8 cellular contexts compared by ENCODE assay signal in the genomic region with DNA sequence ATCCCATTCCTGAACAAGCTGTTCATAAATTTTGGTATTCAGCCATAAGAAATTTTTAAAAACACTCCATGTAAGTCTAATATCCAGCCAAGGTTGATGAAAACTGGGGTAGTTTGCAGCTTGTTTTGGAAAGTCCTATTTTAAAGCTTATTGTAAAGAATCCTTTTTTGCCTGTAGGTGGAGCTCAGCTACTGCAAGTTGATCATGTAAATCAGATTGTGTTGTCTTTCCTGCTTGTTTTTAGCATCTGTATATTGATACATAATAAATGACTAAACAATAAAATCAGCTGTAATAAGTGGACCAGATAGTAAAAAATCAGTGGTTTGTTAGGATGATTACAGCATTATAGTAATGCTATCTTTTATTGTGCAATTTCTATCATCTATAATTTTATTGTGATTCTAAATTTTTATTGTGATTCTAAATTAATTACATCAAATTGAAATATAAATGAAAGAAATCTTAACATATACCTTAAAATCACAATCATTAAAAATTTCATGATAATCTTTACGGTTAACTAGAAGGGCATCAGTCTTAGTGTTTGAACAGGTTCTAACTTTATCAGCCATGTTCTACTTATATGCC. TPM values are rescaled to one million over a fixed set of nuclear protein-coding genes. Genes with fewer than 3 reads are reported as not detected.
DNase-seq lines count a peak whose midpoint lies in the region; ATAC-seq, FAIRE-seq and TF ChIP-seq lines count a peak whose summit lies in the region.

No MANE protein-coding gene starts in this region.

- peak; percentile 67 for TF ChIP-seq CTCF in BJ (IDR thresholded peaks at IDR 0.05; ENCODE audit: insufficient read depth, low read depth, low read length)

- H2BK15ac ChIP-seq in neuronal stem cell (ENCODE audit: low read length) = no peak overlapping the region

- H3K79me1 ChIP-seq in neuronal stem cell (ENCODE audit: low read depth, low read length) = no peaks in the 10 kb centered on the region

- H4K91ac ChIP-seq in neuronal stem cell (ENCODE audit: low read depth, low read length, poor library complexity) = no peak overlapping the region

- CTCF ChIA-PET in BJ (lab: Yijun Ruan, JAX) = interaction anchor here (0.7 to 2.1 kb wide), 7 partner anchors 8 to 773 kb away, joined by 3 to 26 read pairs (median 4); a partner anchor contains a TSS

- H3K27me3 ChIP-seq in BJ (ENCODE audit: control insufficient read depth, insufficient read depth, low read length) (no peaks in the 10 kb centered on the region), neuronal stem cell (ENCODE audit: control insufficient read depth in 3 of 3, insufficient read depth in 3 of 3, low read depth in 1 of 3, low read length in 3 of 3) (no peaks in the 10 kb centered on the region)
- H3K27me3 ChIP-seq in effector memory CD4-positive, alpha-beta T cell (replicated peaks; ENCODE audit: control insufficient read depth, insufficient read depth, low read length, poor library complexity, severe bottlenecking) = no peaks in the 10 kb centered on the region

- H3K4me2 ChIP-seq in neuronal stem cell (ENCODE audit: insufficient read depth, low read length, poor library complexity, severe bottlenecking) = no peak overlapping the region

- no peak overlapping the region for H2BK5ac ChIP-seq in neuronal stem cell (ENCODE audit: low read length)

- FAIRE-seq in GM18507 (lab: Jason Lieb, UNC) = peak; percentile 74

- no peak overlapping the region for H3K9ac ChIP-seq in neuronal stem cell (ENCODE audit: low read depth, low read length, poor library complexity)

- no peak overlapping the region for H3K27ac ChIP-seq in neuronal stem cell (replicated peaks; ENCODE audit: low read length)
- H3K27ac ChIP-seq in effector memory CD4-positive, alpha-beta T cell (ENCODE audit: insufficient read depth, low read length, poor library complexity, severe bottlenecking) = no peak overlapping the region

- no peaks in the 10 kb centered on the region for H3K4me1 ChIP-seq in neuronal stem cell (ENCODE audit: control insufficient read depth in 2 of 2, insufficient read depth in 1 of 2, low read depth in 1 of 2, low read length in 2 of 2)
- H3K4me1 ChIP-seq in effector memory CD4-positive, alpha-beta T cell (ENCODE audit: control insufficient read depth, insufficient read depth, low read length, poor library complexity, severe bottlenecking) = no peaks in the 10 kb centered on the region

- no peak overlapping the region for H2BK12ac ChIP-seq in neuronal stem cell (ENCODE audit: low read length)

- no peak overlapping the region for H4K8ac ChIP-seq in neuronal stem cell (ENCODE audit: low read depth, low read length)

- no peak overlapping the region for H3K14ac ChIP-seq in neuronal stem cell (ENCODE audit: low read length)

- no peaks in the 10 kb centered on the region for H3K9me3 ChIP-seq in neuronal stem cell (replicated peaks in 1 of 2; ENCODE audit: control insufficient read depth in 2 of 2, insufficient read depth in 1 of 2, low read depth in 1 of 2, low read length in 2 of 2)
- H3K9me3 ChIP-seq in effector memory CD4-positive, alpha-beta T cell (ENCODE audit: control insufficient read depth, low read length) = no peaks in the 10 kb centered on the region

- H2AFZ ChIP-seq in neuronal stem cell (ENCODE audit: low read length) = no peak overlapping the region

- no peak overlapping the region for H3K23ac ChIP-seq in neuronal stem cell (ENCODE audit: low read depth, low read length, poor library complexity)

- POLR2A ChIA-PET in BJ (lab: Charles Lee) = interaction anchor here (0.6 kb wide), 2 partner anchors 401 to 522 kb away, joined by 3 to 4 read pairs; no protein-coding TSS in a partner anchor

- H3K9me3 Mint-ChIP-seq in activated naive CD4-positive, alpha-beta T cell treated with anti-CD3 and anti-CD28 coated beads, Interleukin-2, amount 50 U/mL, for 72 hours = no peaks in the 10 kb centered on the region

- no peak for ATAC-seq in activated naive CD4-positive, alpha-beta T cell treated with anti-CD3 and anti-CD28 coated beads, Interleukin-2, amount 50 U/mL, for 72 hours

- H3K4me3 ChIP-seq in BJ (ENCODE audit: low read depth, low read length) (no peak overlapping the region), neuronal stem cell (ENCODE audit: low read length in 2 of 2) (no peak overlapping the region)
- no peak overlapping the region for H3K4me3 ChIP-seq in effector memory CD4-positive, alpha-beta T cell (ENCODE audit: insufficient read depth, low read depth, low read length, poor library complexity, severe bottlenecking)

- no peak overlapping the region for H3K4ac ChIP-seq in neuronal stem cell (ENCODE audit: low read length)

- DNase-seq in BJ (ENCODE audit: low read depth) (peak; percentile 9), GM18507 (ENCODE audit: extremely low spot score, insufficient read length, low read depth) (no peak), Kasumi-1 (lab: John Stamatoyannopoulos, UW) (peak; percentile 79 to 84), SK-N-DZ (ENCODE audit: low spot score) (peak; percentile 51), fibroblast of gingiva (ENCODE audit: low read depth) (peak; percentile 65), neuronal stem cell (ENCODE audit: low spot score) (peak; percentile 27)
- DNase-seq in effector memory CD4-positive, alpha-beta T cell = no peak
- DNase-seq in activated naive CD4-positive, alpha-beta T cell treated with anti-CD3 and anti-CD28 coated beads, Interleukin-2, amount 50 U/mL, for 72 hours (ENCODE audit: low spot score in 2 of 2) = no peak

- no peak overlapping the region for H3K27ac Mint-ChIP-seq in activated naive CD4-positive, alpha-beta T cell treated with anti-CD3 and anti-CD28 coated beads, Interleukin-2, amount 50 U/mL, for 72 hours

- WGBS in neuronal stem cell (ENCODE audit: extremely low coverage in 2 of 2, insufficient read length in 2 of 2, insufficient replicate concordance in 1 of 2), 2 donors = no CpG with 5 or more reads among the region's 1 CpG

- H2BK120ac ChIP-seq in neuronal stem cell (ENCODE audit: low read depth, low read length) = no peak overlapping the region

- H2AK5ac ChIP-seq in neuronal stem cell (ENCODE audit: low read depth, low read length) = no peak overlapping the region

- H3K36me3 Mint-ChIP-seq in activated naive CD4-positive, alpha-beta T cell treated with anti-CD3 and anti-CD28 coated beads, Interleukin-2, amount 50 U/mL, for 72 hours = peaks cover 4 to 7% of the 10 kb centered on the region in 2 donors

- no peak overlapping the region for H3K18ac ChIP-seq in neuronal stem cell (ENCODE audit: low read length)

- H3K36me3 ChIP-seq in BJ (ENCODE audit: control insufficient read depth, insufficient read depth, low read length) (no peaks in the 10 kb centered on the region), neuronal stem cell (replicated peaks in 1 of 2; ENCODE audit: control insufficient read depth in 2 of 2, insufficient read depth in 2 of 2, low read length in 2 of 2) (peaks cover 4 to 27% of the 10 kb centered on the region in 2 donors)
- no peaks in the 10 kb centered on the region for H3K36me3 ChIP-seq in effector memory CD4-positive, alpha-beta T cell (ENCODE audit: control insufficient read depth, insufficient read depth, low read length)

RNA-seq across cellular contexts. Expression of a gene that starts 42.4 kb away (rescaled TPM):
- 7.5 and 17.8 TPM in 2 replicates for polyA plus RNA-seq in BJ (2011; rRNA removed)
- polyA minus RNA-seq in BJ (2011; rRNA and poly(A)+ RNA removed) = 10.7 and 12.1 TPM in 2 replicates
- polyA plus RNA-seq in SK-N-DZ (2014; cell fraction: cytosol; rRNA removed) = 15.6 and 17.1 TPM in 2 replicates
- polyA plus RNA-seq in SK-N-DZ (2014; cell fraction: nucleus; rRNA removed) = 9.2 and 17.9 TPM in 2 replicates
- 105 TPM for polyA plus RNA-seq in neuronal stem cell (2013, experiment 1 of 2)
- polyA plus RNA-seq in neuronal stem cell (2013, experiment 2 of 2) = 112 TPM
- total RNA-seq in activated naive CD4-positive, alpha-beta T cell treated with anti-CD3 and anti-CD28 coated beads, Interleukin-2, amount 50 U/mL, for 72 hours = 10 to 100 TPM; 29.7 to 31.0 TPM

RNA-seq across cellular contexts. Expression of a gene that starts 42.7 kb away (rescaled TPM):
- 2.8 and 4.0 TPM in 2 replicates for polyA plus RNA-seq in BJ (2011; rRNA removed)
- 3.8 and 4.1 TPM in 2 replicates for polyA minus RNA-seq in BJ (2011; rRNA and poly(A)+ RNA removed)
- polyA plus RNA-seq in SK-N-DZ (2014; cell fraction: cytosol; rRNA removed) = 9.7 and 19.8 TPM in 2 replicates
- 5.1 and 14.5 TPM in 2 replicates for polyA plus RNA-seq in SK-N-DZ (2014; cell fraction: nucleus; rRNA removed)
- polyA plus RNA-seq in neuronal stem cell (2013, experiment 1 of 2) = 70.2 TPM
- polyA plus RNA-seq in neuronal stem cell (2013, experiment 2 of 2) = 71.6 TPM
- total RNA-seq in activated naive CD4-positive, alpha-beta T cell treated with anti-CD3 and anti-CD28 coated beads, Interleukin-2, amount 50 U/mL, for 72 hours = 10 to 100 TPM; 14.8 to 28.9 TPM

Comparison
In these comparisons a context has a peak if more than half of its experiments do, and no peak if none do; other contexts are left out.
1. DNase-seq: peak in BJ (single experiment), Kasumi-1 (2 of 2), SK-N-DZ (single experiment), fibroblast of gingiva (single experiment) and neuronal stem cell (single experiment); none in GM18507 (single experiment), effector memory CD4-positive, alpha-beta T cell (0 of 3) and activated naive CD4-positive, alpha-beta T cell treated with anti-CD3 and anti-CD28 coated beads, Interleukin-2, amount 50 U/mL, for 72 hours (0 of 2).